ENCODE assay signal across 10 cellular contexts in genomic region chr15:69032006-69032405, GRCh38. TPM values are rescaled to one million over a fixed set of nuclear protein-coding genes. Genes with fewer than 3 reads are reported as not detected.
DNase-seq lines count a peak whose midpoint lies in the region; ATAC-seq and TF ChIP-seq lines count a peak whose summit lies in the region.
"Had no signal": no experiment of that assay in that cellular context is flagged by ENCODE, and none has a peak within 500 bp of the region (broad histone marks: within the 10 kb centered on the region; RNA-seq: fewer than 3 reads in every experiment).

No MANE protein-coding gene starts in this region.

- DNase-seq in activated naive CD4-positive, alpha-beta T cell treated with anti-CD3 and anti-CD28 coated beads, Interleukin-2, amount 10 ng/mL, durations not matched to agents 7 days and 5 days: no peak
- DNase-seq in activated naive CD4-positive, alpha-beta T cell (lab: John Stamatoyannopoulos, UW): no peak
- no peak for DNase-seq in ascending aorta (ENCODE audit: low spot score in 2 of 2)
- no peak for DNase-seq in immature natural killer cell
- DNase-seq in NCI-H2029 treated with DMSO at 0.1 percent for 48 hours (lab: John Stamatoyannopoulos, UW): no peak
- no peak for DNase-seq in dermis blood vessel endothelial cell

- peaks cover 4% of the 10 kb centered on the region for H3K4me1 Mint-ChIP-seq in activated naive CD4-positive, alpha-beta T cell treated with anti-CD3 and anti-CD28 coated beads, Interleukin-2, amount 10 ng/mL, durations not matched to agents 7 days and 5 days
- peaks cover 4 to 6% of the 10 kb centered on the region in 2 donors for H3K4me1 Mint-ChIP-seq in immature natural killer cell

- H3K27ac ChIP-seq in ascending aorta (no peak overlapping the region), thymus (ENCODE audit: low read depth) (no peak overlapping the region)
- H3K27ac ChIP-seq: BLaER1 had no signal

- WGBS in thymus: 61% methylated on average over 5 of the region's 5 CpGs

- ATAC-seq in GM21576 (IDR thresholded peaks at IDR 0.05; ENCODE audit: unreplicated experiment): no peak

- H3K4me1 ChIP-seq in ascending aorta (no peaks in the 10 kb centered on the region), thymus (ENCODE audit: control insufficient read depth, insufficient read depth, low read length) (peaks cover 2% of the 10 kb centered on the region)

- H3K9me3 ChIP-seq in ascending aorta: no peaks in the 10 kb centered on the region
- H3K9me3 ChIP-seq in thymus (ENCODE audit: control insufficient read depth): no peaks in the 10 kb centered on the region
- H3K9me3 ChIP-seq: BLaER1 had no signal

- H3K36me3 ChIP-seq in ascending aorta (no peaks in the 10 kb centered on the region), thymus (ENCODE audit: control insufficient read depth, insufficient read depth) (no peaks in the 10 kb centered on the region)
- H3K36me3 ChIP-seq: BLaER1 had no signal

- intact Hi-C loops in ascending aorta (cut with DNase I): no loop called here

- no peaks in the 10 kb centered on the region for H3K36me3 Mint-ChIP-seq in activated naive CD4-positive, alpha-beta T cell treated with anti-CD3 and anti-CD28 coated beads, Interleukin-2, amount 10 ng/mL, durations not matched to agents 7 days and 5 days
- H3K36me3 Mint-ChIP-seq in immature natural killer cell: no peaks in the 10 kb centered on the region

- TF ChIP-seq CTCF in ascending aorta (IDR thresholded peaks at IDR 0.05): no peak

- H3K27ac Mint-ChIP-seq in activated naive CD4-positive, alpha-beta T cell treated with anti-CD3 and anti-CD28 coated beads, Interleukin-2, amount 10 ng/mL, durations not matched to agents 7 days and 5 days: no peak overlapping the region
- H3K27ac Mint-ChIP-seq in immature natural killer cell: no peak overlapping the region

- peaks cover 40% of the 10 kb centered on the region for H3K27me3 Mint-ChIP-seq in activated naive CD4-positive, alpha-beta T cell treated with anti-CD3 and anti-CD28 coated beads, Interleukin-2, amount 10 ng/mL, durations not matched to agents 7 days and 5 days
- H3K27me3 Mint-ChIP-seq in immature natural killer cell (ENCODE audit: low read depth in 3 of 3): peaks cover 7 to 17% (median 9%) of the 10 kb centered on the region in 3 donors

- H3K4me3 ChIP-seq in ascending aorta (peak overlapping the region; percentile 38 to 39), thymus (ENCODE audit: low read length) (peak overlapping the region; percentile 38)
- H3K4me3 ChIP-seq: BLaER1, GM12878 had no signal

- CTCF ChIA-PET in activated naive CD4-positive, alpha-beta T cell treated with anti-CD3 and anti-CD28 coated beads, Interleukin-2, amount 10 ng/mL, durations not matched to agents 7 days and 5 days (lab: Charles Lee): interaction anchor here (0.8 to 1.5 kb wide), 9 partner anchors 8 to 362 kb away, joined by 3 to 7 read pairs (median 4); partner anchors contain the start of gene GLCE

- H3K9me3 Mint-ChIP-seq in activated naive CD4-positive, alpha-beta T cell treated with anti-CD3 and anti-CD28 coated beads, Interleukin-2, amount 10 ng/mL, durations not matched to agents 7 days and 5 days: no peaks in the 10 kb centered on the region
- no peaks in the 10 kb centered on the region for H3K9me3 Mint-ChIP-seq in immature natural killer cell

- H3K27me3 ChIP-seq in ascending aorta (no peaks in the 10 kb centered on the region), thymus (ENCODE audit: control insufficient read depth, insufficient read depth) (no peaks in the 10 kb centered on the region)
- H3K27me3 ChIP-seq: BLaER1 had no signal

- peak overlapping the region; percentile 22 for H3K4me3 Mint-ChIP-seq in activated naive CD4-positive, alpha-beta T cell treated with anti-CD3 and anti-CD28 coated beads, Interleukin-2, amount 10 ng/mL, durations not matched to agents 7 days and 5 days
- peak overlapping the region in 3 of 5 donors; percentile 41 to 57 (median 41) for H3K4me3 Mint-ChIP-seq in immature natural killer cell

RNA-seq across cellular contexts. Expression of gene NOX5, which starts 17.5 kb away (rescaled TPM):
- 0.53 TPM for total RNA-seq in ascending aorta
- polyA plus RNA-seq in immature natural killer cell: 1 to 10 TPM in 1 of 3 donors, not detected in 2; 1.1 TPM
- polyA plus RNA-seq in thymus: 0.66 TPM
- under 0.01 TPM in 1 of 2 replicates, not detected in the other for total RNA-seq in dermis blood vessel endothelial cell
- total RNA-seq: GM12878 had no signal
- polyA plus RNA-seq: GM12878 had no signal
